Comparison of ENCODE assay signal across 1 cellular context in the genomic region with DNA sequence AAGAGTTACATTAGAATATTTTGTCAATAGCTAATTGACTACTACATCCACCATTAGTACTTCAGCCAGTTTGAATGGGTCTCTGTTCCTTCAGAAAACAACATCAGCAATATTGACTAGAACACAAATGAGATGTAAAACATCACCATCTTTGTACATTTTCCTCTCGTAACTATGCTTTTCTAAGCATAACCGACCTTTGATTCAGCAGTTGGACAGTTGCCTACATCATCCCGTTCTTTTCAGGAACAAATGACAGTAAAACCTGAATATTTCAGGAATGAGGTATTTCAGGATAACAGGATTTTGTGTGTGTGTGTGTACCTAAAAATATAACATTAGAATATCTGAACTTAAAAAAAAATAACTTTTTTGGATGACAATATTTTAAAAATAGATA.
TF ChIP-seq lines count a peak whose summit lies in the region.

No MANE protein-coding gene starts in this region.

TF ChIP-seq in IMR-90, 13 proteins besides CTCF, POLR2A, EP300 and RAD21 (continued from another document):
- no peak for TF ChIP-seq RFX5 (IDR thresholded peaks at IDR 0.05; ENCODE audit: low read depth, low read length)
- no peak for TF ChIP-seq RCOR1 (IDR thresholded peaks at IDR 0.05; ENCODE audit: insufficient replicate concordance, low read length)
- TF ChIP-seq MXI1 (IDR thresholded peaks at IDR 0.05; ENCODE audit: borderline replicate concordance, low read depth, low read length) = no peak
- no peak for TF ChIP-seq FOS (IDR thresholded peaks at IDR 0.05; ENCODE audit: low read depth, low read length)
- no peak for TF ChIP-seq BHLHE40 (IDR thresholded peaks at IDR 0.05; ENCODE audit: low read depth, low read length)
- TF ChIP-seq MAFK (IDR thresholded peaks at IDR 0.05; ENCODE audit: low read depth, low read length) = no peak
- TF ChIP-seq, protein P1, sequence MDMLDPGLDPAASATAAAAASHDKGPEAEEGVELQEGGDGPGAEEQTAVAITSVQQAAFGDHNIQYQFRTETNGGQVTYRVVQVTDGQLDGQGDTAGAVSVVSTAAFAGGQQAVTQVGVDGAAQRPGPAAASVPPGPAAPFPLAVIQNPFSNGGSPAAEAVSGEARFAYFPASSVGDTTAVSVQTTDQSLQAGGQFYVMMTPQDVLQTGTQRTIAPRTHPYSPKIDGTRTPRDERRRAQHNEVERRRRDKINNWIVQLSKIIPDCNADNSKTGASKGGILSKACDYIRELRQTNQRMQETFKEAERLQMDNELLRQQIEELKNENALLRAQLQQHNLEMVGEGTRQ (IDR thresholded peaks at IDR 0.05; ENCODE audit: low read depth, low read length) = no peak
- TF ChIP-seq CHD1 (IDR thresholded peaks at IDR 0.05; ENCODE audit: low read depth, low read length) = no peak
- TF ChIP-seq ELK1 (IDR thresholded peaks at IDR 0.05; ENCODE audit: borderline replicate concordance, low read depth, low read length) = no peak
- no peak for TF ChIP-seq NFE2L2 (IDR thresholded peaks at IDR 0.05; ENCODE audit: low read depth, low read length)
- no peak for TF ChIP-seq MAZ (IDR thresholded peaks at IDR 0.05; ENCODE audit: borderline replicate concordance, low read depth, low read length)
- no peak for TF ChIP-seq CEBPB (IDR thresholded peaks at IDR 0.05; ENCODE audit: low read depth, low read length)
